In the genomic region with DNA sequence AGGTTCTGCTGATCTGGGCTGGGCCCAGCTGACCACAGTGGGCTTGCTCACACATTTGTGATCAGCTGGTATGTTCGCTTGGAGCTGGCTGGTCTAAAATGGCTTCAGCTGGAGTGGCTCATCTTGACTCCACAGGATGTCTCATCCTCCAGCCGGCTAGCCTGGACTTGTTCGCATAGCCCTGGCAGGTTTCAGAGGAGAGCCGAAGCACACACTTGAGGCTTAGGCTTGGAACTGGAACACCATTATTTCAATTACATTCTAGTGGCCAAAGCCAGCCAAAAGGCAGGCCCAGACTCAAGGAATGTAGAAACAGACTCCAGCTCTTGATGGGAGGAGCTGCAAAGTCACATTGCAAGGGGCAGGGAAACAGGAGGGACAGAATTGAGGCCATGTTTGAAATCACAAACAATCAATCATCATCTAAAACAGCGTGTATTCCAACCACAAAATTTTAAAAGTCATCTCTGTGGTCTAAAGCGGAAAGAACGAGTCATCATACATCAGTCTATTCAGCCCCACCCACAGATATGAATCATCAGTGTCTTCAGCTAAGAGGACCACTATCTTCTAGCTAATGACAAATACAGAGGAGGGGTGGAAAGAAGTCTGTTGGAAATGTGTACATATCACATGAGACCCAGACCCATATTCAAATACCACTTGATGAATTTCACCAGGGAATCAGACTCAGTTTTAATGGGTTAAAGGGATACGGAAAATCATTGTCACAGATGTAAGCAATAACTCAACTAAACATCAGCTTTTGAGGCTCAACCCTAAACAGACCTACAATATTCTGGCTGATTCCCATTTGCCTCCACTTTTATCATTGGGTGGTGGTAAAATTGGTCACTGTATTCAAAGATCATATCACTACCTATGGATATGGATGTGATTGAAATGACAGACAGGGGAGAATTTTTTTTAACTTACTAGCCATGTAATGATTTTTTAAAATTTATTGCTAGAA, we compare ENCODE assay signal across 8 cellular contexts.
A peak's percentile ranks its signal among the peaks of the same experiment; 100 is the strongest.
DNase-seq lines count a peak whose midpoint lies in the region; ATAC-seq lines count a peak whose summit lies in the region.

No MANE protein-coding gene starts in this region.

- peak; percentile 75 for ATAC-seq in GM21786 (IDR thresholded peaks at IDR 0.05; ENCODE audit: unreplicated experiment)

- peak; percentile 73 for DNase-seq in GM03348 (ENCODE audit: low spot score)
- peak; percentile 14 for DNase-seq in NCI-H2196 treated with DMSO at 0.1 percent for 48 hours (lab: John Stamatoyannopoulos, UW; ENCODE audit: unreplicated experiment)
- peak; percentile 83 for DNase-seq in activated CD8-positive, alpha-beta memory T cell treated with anti-CD3 and anti-CD28 coated beads for 24 hours
- DNase-seq in fibroblast of gingiva (ENCODE audit: low read depth) = peak; percentile 93
- DNase-seq in stimulated activated CD4-positive, alpha-beta T cell treated with anti-CD3 and anti-CD28 coated beads, Interleukin-2, amount 100 ng/mL, for 4 hours (ENCODE audit: low read depth) = peak; percentile 44
- no peak for DNase-seq in NCI-H2107 treated with DMSO at 0.1 percent for 48 hours (lab: John Stamatoyannopoulos, UW; ENCODE audit: unreplicated experiment)
- no peak for DNase-seq in NCI-H2107 (lab: John Stamatoyannopoulos, UW)

Comparison
In these comparisons a context has a peak if more than half of its experiments do, and no peak if none do; other contexts are left out.
1. DNase-seq: peak in GM03348 (single experiment), NCI-H2196 treated with DMSO at 0.1 percent for 48 hours (single experiment), activated CD8-positive, alpha-beta memory T cell treated with anti-CD3 and anti-CD28 coated beads for 24 hours (single experiment), fibroblast of gingiva (single experiment) and stimulated activated CD4-positive, alpha-beta T cell treated with anti-CD3 and anti-CD28 coated beads, Interleukin-2, amount 100 ng/mL, for 4 hours (single experiment); none in NCI-H2107 treated with DMSO at 0.1 percent for 48 hours (single experiment) and NCI-H2107 (single experiment).